Comparison of ENCODE assay signal across 21 cellular contexts in the genomic region with DNA sequence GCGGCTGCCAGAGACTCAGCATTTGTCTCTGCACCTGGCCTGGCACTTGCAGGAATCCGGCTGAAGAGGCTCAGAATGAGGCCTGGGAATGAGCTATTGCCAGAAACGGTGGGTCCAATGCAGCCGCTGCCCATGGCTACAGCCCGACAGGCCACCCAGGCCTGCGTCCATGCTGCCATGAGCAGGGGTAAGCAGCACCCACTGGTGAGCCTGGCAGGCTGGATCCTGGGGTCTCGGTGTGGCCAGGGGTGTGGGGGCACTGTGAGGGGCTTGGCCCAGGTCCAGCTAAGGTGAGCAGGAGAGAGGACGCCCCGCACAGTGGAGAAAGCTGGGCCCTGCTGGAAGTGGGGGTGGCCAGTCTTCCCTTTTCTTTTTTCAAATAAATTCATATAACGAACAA.
DNase-seq lines count a peak whose midpoint lies in the region; ATAC-seq and TF ChIP-seq lines count a peak whose summit lies in the region.
"Had no signal": no experiment of that assay in that cellular context is flagged by ENCODE, and none has a peak within 500 bp of the region (broad histone marks: within the 10 kb centered on the region; RNA-seq: fewer than 3 reads in every experiment).

No MANE protein-coding gene starts in this region.

- no peaks in the 10 kb centered on the region for H3K36me3 ChIP-seq in BLaER1
- H3K36me3 ChIP-seq: BE2C, HAP-1, SJCRH30 had no signal

- no peaks in the 10 kb centered on the region for H3K9me3 ChIP-seq in BLaER1
- H3K9me3 ChIP-seq: BE2C, HAP-1, Peyer's patch, SJCRH30 had no signal

- no peak for TF ChIP-seq CTCF in progenitor cell of endocrine pancreas (IDR thresholded peaks at IDR 0.05; ENCODE audit: unreplicated experiment)

- peak overlapping the region in 3 of 5 donors; percentile 18 to 68 (median 52) for H3K4me3 Mint-ChIP-seq in immature natural killer cell
- no peak overlapping the region for H3K4me3 Mint-ChIP-seq in progenitor cell of endocrine pancreas (ENCODE audit: low read depth)
- H3K4me3 Mint-ChIP-seq: CD4-positive, alpha-beta T cell had no signal

- ATAC-seq in HG02852 (IDR thresholded peaks at IDR 0.05; ENCODE audit: unreplicated experiment), result no peak

- H3K4me1 Mint-ChIP-seq in immature natural killer cell, result peaks cover 31 to 36% of the 10 kb centered on the region in 2 donors
- no peaks in the 10 kb centered on the region for H3K4me1 Mint-ChIP-seq in progenitor cell of endocrine pancreas (ENCODE audit: low read depth)

- peak overlapping the region; percentile 55; the same call in 1 of the 2 replicates for H3K4me2 ChIP-seq in BLaER1
- H3K4me2 ChIP-seq: KMS-11 had no signal

- no peaks in the 10 kb centered on the region for H3K27me3 ChIP-seq in BLaER1
- H3K27me3 ChIP-seq: BE2C, Peyer's patch, SJCRH30 had no signal

- no peak overlapping the region for H3K9ac ChIP-seq in BLaER1
- H3K9ac ChIP-seq: GM23248, KMS-11 had no signal

- H3K27me3 Mint-ChIP-seq in immature natural killer cell (ENCODE audit: low read depth in 3 of 3), result peaks cover 7 to 17% (median 14%) of the 10 kb centered on the region in 3 donors
- no peaks in the 10 kb centered on the region for H3K27me3 Mint-ChIP-seq in progenitor cell of endocrine pancreas
- H3K27me3 Mint-ChIP-seq: CD4-positive, alpha-beta T cell had no signal

- H3K36me3 Mint-ChIP-seq in immature natural killer cell (peaks cover 6 to 22% (median 13%) of the 10 kb centered on the region in 3 donors), progenitor cell of endocrine pancreas (ENCODE audit: insufficient read depth) (no peaks in the 10 kb centered on the region)

- DNase-seq in HEK293T (ENCODE audit: extremely low spot score), result peak; percentile 5
- DNase-seq in immature natural killer cell, result no peak
- peak; percentile 7 for DNase-seq in progenitor cell of endocrine pancreas (ENCODE audit: low spot score, unreplicated experiment)
- DNase-seq in GOT3 (lab: John Stamatoyannopoulos, UW), result no peak
- DNase-seq in NCI-H1417 (lab: John Stamatoyannopoulos, UW), result no peak
- DNase-seq: BE2C; CD4-positive, alpha-beta T cell; COR-L47; DMS79; GM23248; NCI-H1105; NCI-H2029 treated with DMSO at 0.1 percent for 48 hours; NCI-H226; NCI-H524; NCI-H774; SJCRH30 had no signal

- H3K27ac ChIP-seq in BLaER1, result no peak overlapping the region
- H3K27ac ChIP-seq: GM23248, KMS-11, Peyer's patch, SJCRH30 had no signal

- POLR2A ChIA-PET in HEK293T (lab: Yijun Ruan, JAX), result no interaction called here

- no peaks in the 10 kb centered on the region for H4K20me1 ChIP-seq in BLaER1

- H3K27ac Mint-ChIP-seq in immature natural killer cell (peak overlapping the region in 3 of 6 donors; percentile 35 to 70 (median 41)), progenitor cell of endocrine pancreas (no peak overlapping the region)
- H3K27ac Mint-ChIP-seq: CD4-positive, alpha-beta T cell had no signal

- peaks cover 46% of the 10 kb centered on the region for H3K4me1 ChIP-seq in BLaER1
- H3K4me1 ChIP-seq: BE2C, HAP-1, SJCRH30 had no signal

- H3K4me3 ChIP-seq in BLaER1, result no peak overlapping the region
- H3K4me3 ChIP-seq: GM23248, HAP-1, Peyer's patch, SJCRH30 had no signal

- peaks cover 0 to 3% (median under 1%) of the 10 kb centered on the region in 6 donors for H3K9me3 Mint-ChIP-seq in immature natural killer cell
- H3K9me3 Mint-ChIP-seq in progenitor cell of endocrine pancreas (ENCODE audit: low read depth), result peaks cover 6% of the 10 kb centered on the region

- CTCF ChIA-PET in HEK293T (lab: Yijun Ruan, JAX), result no interaction called here

TF ChIP-seq in HEK293T, 16 proteins besides CTCF, POLR2A, EP300 and RAD21:
- TF ChIP-seq SUZ12 (IDR thresholded peaks at IDR 0.05) (no peak), NFRKB (IDR thresholded peaks at IDR 0.05) (no peak), L3MBTL2 (conservative IDR thresholded peaks at IDR 0.05) (no peak), CTBP1 (IDR thresholded peaks at IDR 0.05; ENCODE audit: borderline replicate concordance) (no peak), FOXM1 (IDR thresholded peaks at IDR 0.05; ENCODE audit: borderline replicate concordance) (no peak), ARNT (IDR thresholded peaks at IDR 0.05) (no peak), ELF4 (IDR thresholded peaks at IDR 0.05) (no peak), FOXK2 (IDR thresholded peaks at IDR 0.05) (no peak), LEF1 (IDR thresholded peaks at IDR 0.05; ENCODE audit: borderline replicate concordance) (no peak), FOXA1 (IDR thresholded peaks at IDR 0.05) (no peak), ZNF384 (IDR thresholded peaks at IDR 0.05) (no peak), HDGF (IDR thresholded peaks at IDR 0.05; ENCODE audit: borderline replicate concordance) (no peak), BHLHE40 (IDR thresholded peaks at IDR 0.05; ENCODE audit: borderline replicate concordance) (no peak), SP1 (IDR thresholded peaks at IDR 0.05) (no peak), TARDBP (IDR thresholded peaks at IDR 0.05) (no peak)
- TF ChIP-seq, protein P1, sequence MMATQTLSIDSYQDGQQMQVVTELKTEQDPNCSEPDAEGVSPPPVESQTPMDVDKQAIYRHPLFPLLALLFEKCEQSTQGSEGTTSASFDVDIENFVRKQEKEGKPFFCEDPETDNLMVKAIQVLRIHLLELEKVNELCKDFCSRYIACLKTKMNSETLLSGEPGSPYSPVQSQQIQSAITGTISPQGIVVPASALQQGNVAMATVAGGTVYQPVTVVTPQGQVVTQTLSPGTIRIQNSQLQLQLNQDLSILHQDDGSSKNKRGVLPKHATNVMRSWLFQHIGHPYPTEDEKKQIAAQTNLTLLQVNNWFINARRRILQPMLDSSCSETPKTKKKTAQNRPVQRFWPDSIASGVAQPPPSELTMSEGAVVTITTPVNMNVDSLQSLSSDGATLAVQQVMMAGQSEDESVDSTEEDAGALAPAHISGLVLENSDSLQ (IDR thresholded peaks at IDR 0.05), result no peak
TF ChIP-seq in HEK293T: peak in this region for 0.

Comparison
In these comparisons a context has a peak if more than half of its experiments do, and no peak if none do; other contexts are left out.
1. DNase-seq: peak in HEK293T (single experiment) and progenitor cell of endocrine pancreas (single experiment); none in immature natural killer cell (0 of 3), GOT3 (single experiment) and NCI-H1417 (0 of 3).